8 cellular contexts compared by ENCODE assay signal in genomic region chr19:13260883-13261653, GRCh38.
DNase-seq lines count a peak whose midpoint lies in the region; ATAC-seq and TF ChIP-seq lines count a peak whose summit lies in the region.

No MANE protein-coding gene starts in this region.

- H3K9me3 Mint-ChIP-seq in activated T-cell treated with anti-CD3 and anti-CD28 coated beads, Interleukin-2, amount 50 U/mL, for 24 hours = no peaks in the 10 kb centered on the region

- ATAC-seq in HG03064 (IDR thresholded peaks at IDR 0.05; ENCODE audit: low read depth, unreplicated experiment) (peak; percentile 68), SK-N-SH treated with all-trans-retinoic acid at 6 μM for 48 hours (peak; percentile 56), GM21360 (IDR thresholded peaks at IDR 0.05; ENCODE audit: unreplicated experiment) (no peak), HG03521 (IDR thresholded peaks at IDR 0.05; ENCODE audit: unreplicated experiment) (no peak)

- no peaks in the 10 kb centered on the region for H3K36me3 Mint-ChIP-seq in activated T-cell treated with anti-CD3 and anti-CD28 coated beads, Interleukin-2, amount 50 U/mL, for 24 hours (ENCODE audit: low read depth)

- peak overlapping the region; percentile 89 for H3K27ac Mint-ChIP-seq in activated T-cell treated with anti-CD3 and anti-CD28 coated beads, Interleukin-2, amount 50 U/mL, for 24 hours

- DNase-seq in activated T-cell treated with anti-CD3 and anti-CD28 coated beads, Interleukin-2, amount 50 U/mL, for 24 hours = peak; percentile 51
- DNase-seq in activated T-cell treated with anti-CD3 and anti-CD28 coated beads for 4 hours (no peak), fibroblast of the conjunctiva (ENCODE audit: low read depth) (peak; percentile 39), iPS-NIHi11 (ENCODE audit: low spot score) (no peak)

- no peak overlapping the region for H3K4me3 Mint-ChIP-seq in activated T-cell treated with anti-CD3 and anti-CD28 coated beads, Interleukin-2, amount 50 U/mL, for 24 hours

- peaks cover 31% of the 10 kb centered on the region for H3K27me3 Mint-ChIP-seq in activated T-cell treated with anti-CD3 and anti-CD28 coated beads, Interleukin-2, amount 50 U/mL, for 24 hours

- H3K4me1 Mint-ChIP-seq in activated T-cell treated with anti-CD3 and anti-CD28 coated beads, Interleukin-2, amount 50 U/mL, for 24 hours (ENCODE audit: low read depth) = peaks cover 19% of the 10 kb centered on the region

TF ChIP-seq in SK-N-SH treated with all-trans-retinoic acid at 6 μM for 48 hours, 23 proteins besides CTCF, POLR2A, EP300 and RAD21:
- TF ChIP-seq OSR1 (CRISPR knock-in tag; IDR thresholded peaks at IDR 0.05) = no peak
- TF ChIP-seq ARNTL (CRISPR knock-in tag; IDR thresholded peaks at IDR 0.05; ENCODE audit: borderline replicate concordance, low read depth) = no peak
- no peak for TF ChIP-seq BACH2 (CRISPR knock-in tag; IDR thresholded peaks at IDR 0.05; ENCODE audit: borderline replicate concordance)
- TF ChIP-seq ESRRG (CRISPR knock-in tag; IDR thresholded peaks at IDR 0.05) = no peak
- TF ChIP-seq ZFP30 (CRISPR knock-in tag; IDR thresholded peaks at IDR 0.05) = no peak
- no peak for TF ChIP-seq TCF4 (CRISPR knock-in tag; IDR thresholded peaks at IDR 0.05; ENCODE audit: borderline replicate concordance)

Comparison
In these comparisons a context has a peak if more than half of its experiments do, and no peak if none do; other contexts are left out.
1. DNase-seq: peak in activated T-cell treated with anti-CD3 and anti-CD28 coated beads, Interleukin-2, amount 50 U/mL, for 24 hours (single experiment) and fibroblast of the conjunctiva (single experiment); none in activated T-cell treated with anti-CD3 and anti-CD28 coated beads for 4 hours (single experiment) and iPS-NIHi11 (single experiment).
2. ATAC-seq: peak in HG03064 (single experiment) and SK-N-SH treated with all-trans-retinoic acid at 6 μM for 48 hours (single experiment); none in GM21360 (single experiment) and HG03521 (single experiment).